Comparison of ENCODE assay signal across 8 cellular contexts in genomic region chr15:89416339-89417183, GRCh38.
DNase-seq lines count a peak whose midpoint lies in the region; ATAC-seq lines count a peak whose summit lies in the region.

No MANE protein-coding gene starts in this region.

- ATAC-seq in HG02588 (IDR thresholded peaks at IDR 0.05; ENCODE audit: unreplicated experiment): peak; percentile 81

- DNase-seq in DMS153 (lab: John Stamatoyannopoulos, UW) (peak; percentile 24), DMS153 treated with DMSO at 0.1 percent for 48 hours (lab: John Stamatoyannopoulos, UW; ENCODE audit: unreplicated experiment) (no peak), NCI-H1092 (lab: John Stamatoyannopoulos, UW) (peak; percentile 45), T1000 (lab: John Stamatoyannopoulos, UW) (peak; percentile 3), astrocyte of the hippocampus (ENCODE audit: low read depth, low spot score) (peak; percentile 84), iris pigment epithelial cell (ENCODE audit: low read depth) (peak; percentile 66)
- peak; percentile 81 to 84 for DNase-seq in stimulated activated CD4-positive, alpha-beta T cell treated with anti-CD3 and anti-CD28 coated beads, Interleukin-2, amount 100 ng/mL, for 48 hours
